8 cellular contexts compared by ENCODE assay signal in the genomic region with DNA sequence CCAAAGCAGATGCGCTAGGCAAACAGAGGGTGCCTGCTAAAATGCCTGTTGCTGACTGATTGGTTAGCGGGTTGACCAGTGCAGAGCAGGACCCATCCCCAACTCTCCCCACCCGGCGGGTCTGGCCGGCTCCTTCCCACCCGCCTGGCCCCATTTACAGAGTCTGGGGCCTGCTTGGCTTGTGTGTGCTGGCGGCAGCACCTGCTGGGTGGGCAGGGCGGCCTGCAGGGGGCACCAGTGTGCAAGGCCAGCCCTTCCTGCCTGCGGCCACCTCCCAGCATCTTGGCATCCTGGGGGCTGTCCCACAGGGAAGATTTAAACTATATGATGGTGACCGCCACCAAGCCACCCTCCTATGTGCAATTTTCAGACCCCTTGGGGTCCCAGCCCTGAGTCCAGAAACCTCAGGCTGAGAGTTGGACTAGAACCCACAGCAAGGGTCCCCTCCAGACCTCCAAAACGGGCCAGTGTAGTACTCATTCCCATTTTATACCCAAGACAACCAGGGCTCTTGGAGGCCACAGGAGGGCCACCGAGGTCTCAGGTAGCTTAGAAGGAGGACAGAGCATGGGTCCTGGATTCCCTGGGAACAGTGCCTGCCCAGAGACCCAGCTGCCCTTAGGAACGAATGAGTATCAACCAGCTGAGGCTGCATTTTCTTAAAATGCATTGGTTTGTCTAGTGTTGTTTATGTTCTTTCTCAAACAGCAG.
A peak's percentile ranks its signal among the peaks of the same experiment; 100 is the strongest.
DNase-seq lines count a peak whose midpoint lies in the region; ATAC-seq and TF ChIP-seq lines count a peak whose summit lies in the region.

No MANE protein-coding gene starts in this region.

- no peak overlapping the region for H3K4me3 ChIP-seq in lung

- ATAC-seq in GM19455 (IDR thresholded peaks at IDR 0.05; ENCODE audit: unreplicated experiment) (peak; percentile 66), lung (ENCODE audit: insufficient read depth, low FRiP score) (peak; percentile 71)

- no peaks in the 10 kb centered on the region for H3K27me3 ChIP-seq in lung (ENCODE audit: control insufficient read depth, insufficient read depth)

- 46 to 53% methylated on average over 12 to 13 of the region's 13 CpGs for WGBS in lung, 2 donors

- H3K9me3 Mint-ChIP-seq in Calu3 (ENCODE audit: low read depth, unreplicated experiment): no peaks in the 10 kb centered on the region

- no peak overlapping the region for H3K4me3 Mint-ChIP-seq in Calu3 (ENCODE audit: low read depth, unreplicated experiment)

- H3K9me3 ChIP-seq in lung (ENCODE audit: control insufficient read depth in 2 of 2, insufficient read depth in 1 of 2, low read length in 1 of 2): no peaks in the 10 kb centered on the region

- TF ChIP-seq CTCF in Calu3 (IDR thresholded peaks at IDR 0.05; ENCODE audit: unreplicated experiment): peak; percentile 94
- TF ChIP-seq CTCF in lung (IDR thresholded peaks at IDR 0.05; ENCODE audit: control extremely low read depth, extremely low read depth): peak; percentile 76

- no peaks in the 10 kb centered on the region for H3K27me3 Mint-ChIP-seq in Calu3 (ENCODE audit: unreplicated experiment)

- H3K27ac ChIP-seq in lung (ENCODE audit: low read depth in 1 of 2, low read length in 1 of 2): peak overlapping the region in 1 of 2 donors; percentile 26

- peaks cover 4% of the 10 kb centered on the region for H3K36me3 Mint-ChIP-seq in Calu3 (ENCODE audit: insufficient read depth, unreplicated experiment)

- intact Hi-C loops in Calu3 (cut with micrococcal nuclease; ENCODE audit: unreplicated experiment): loop anchor here (2.0 to 5.0 kb wide), 2 partner anchors 170 to 265 kb away; no protein-coding TSS in a partner anchor

- CTCF ChIA-PET in Calu3 (lab: Charles Lee): interaction anchor here (0.8 to 1.0 kb wide), 3 partner anchors 55 to 461 kb away, joined by 3 read pairs; no protein-coding TSS in a partner anchor

- H3K27ac Mint-ChIP-seq in Calu3 (ENCODE audit: unreplicated experiment): no peak overlapping the region

- no TSS peak for BruUV-seq in Calu3 (replicated peaks; lab: Mats Ljungman, UMichigan)

- peak; percentile 82 for DNase-seq in Calu3
- DNase-seq in Kasumi-1 (lab: John Stamatoyannopoulos, UW): peak; percentile 33 to 41
- peak; percentile 51 to 54 for DNase-seq in activated CD4-positive, alpha-beta T cell treated with anti-CD3 and anti-CD28 coated beads for 24 hours (ENCODE audit: low read depth in 2 of 2)
- peak; percentile 39 for DNase-seq in cerebellar cortex (ENCODE audit: low spot score)
- no peak for DNase-seq in lung (ENCODE audit: low spot score)
- peak; percentile 33 to 47 for DNase-seq in stimulated activated CD8-positive, alpha-beta memory T cell treated with anti-CD3 and anti-CD28 coated beads, Interleukin-4, amount 100 ng/mL, for 1 hour (ENCODE audit: low read depth in 2 of 2, low spot score in 1 of 2)
- no peak for DNase-seq in OCI-M2 (lab: John Stamatoyannopoulos, UW; ENCODE audit: unreplicated experiment)

- peaks cover 16 to 26% of the 10 kb centered on the region in 2 donors for H3K4me1 ChIP-seq in lung (ENCODE audit: control insufficient read depth in 2 of 2, insufficient read depth in 2 of 2, low read length in 2 of 2)

- peaks cover 0 to 3% of the 10 kb centered on the region in 2 donors for H3K36me3 ChIP-seq in lung (ENCODE audit: control insufficient read depth in 2 of 2, insufficient read depth in 2 of 2, low read length in 2 of 2)

- no peaks in the 10 kb centered on the region for H3K4me1 Mint-ChIP-seq in Calu3 (ENCODE audit: low read depth, unreplicated experiment)

Comparison
In these comparisons a context has a peak if more than half of its experiments do, and no peak if none do; other contexts are left out.
1. DNase-seq: peak in Calu3 (single experiment), Kasumi-1 (2 of 2), activated CD4-positive, alpha-beta T cell treated with anti-CD3 and anti-CD28 coated beads for 24 hours (2 of 2), cerebellar cortex (single experiment) and stimulated activated CD8-positive, alpha-beta memory T cell treated with anti-CD3 and anti-CD28 coated beads, Interleukin-4, amount 100 ng/mL, for 1 hour (2 of 2); none in lung (single experiment) and OCI-M2 (single experiment).